ENCODE assay signal across 8 cellular contexts in the genomic region with DNA sequence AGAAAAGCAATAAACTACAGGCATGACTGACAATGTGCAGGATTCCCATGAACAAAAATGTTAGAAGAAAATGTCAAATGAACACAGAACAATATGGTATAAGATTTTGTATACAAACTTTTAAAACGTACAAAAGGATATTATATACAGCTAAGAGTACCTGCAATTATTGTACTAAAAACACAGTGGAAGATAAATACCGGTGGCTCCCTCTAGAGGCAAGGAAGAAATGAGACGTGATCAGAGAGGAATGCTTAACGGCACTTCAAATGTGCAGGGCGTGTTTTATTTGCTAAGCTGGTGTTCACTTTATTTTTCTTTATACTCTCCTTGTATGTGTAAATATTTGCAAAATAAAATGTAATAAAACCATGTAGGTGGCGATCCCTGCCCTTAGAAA.
DNase-seq lines count a peak whose midpoint lies in the region; ATAC-seq and TF ChIP-seq lines count a peak whose summit lies in the region.

No MANE protein-coding gene starts in this region.

- TF ChIP-seq EP300 in esophagus muscularis mucosa (IDR thresholded peaks at IDR 0.05) = no peak

- no peak overlapping the region for H4K91ac ChIP-seq in trophoblast cell (ENCODE audit: low read depth, low read length)

- H3K9ac ChIP-seq in trophoblast cell (ENCODE audit: low read length) = no peak overlapping the region

- H3K4ac ChIP-seq in trophoblast cell (ENCODE audit: low read depth, low read length) = no peak overlapping the region

- H2BK5ac ChIP-seq in trophoblast cell (ENCODE audit: low read depth, low read length, poor library complexity) = no peak overlapping the region

- POLR2A ChIA-PET in CD4-positive, alpha-beta T cell (lab: Charles Lee) = interaction anchor here (0.8 to 1.1 kb wide), 3 partner anchors 13 to 334 kb away, joined by 3 to 5 read pairs (median 3); no protein-coding TSS in a partner anchor

- no peak for TF ChIP-seq POLR2A in esophagus muscularis mucosa (IDR thresholded peaks at IDR 0.05; ENCODE audit: low read depth)

- no peaks in the 10 kb centered on the region for H3K36me3 Mint-ChIP-seq in CD4-positive, alpha-beta T cell (ENCODE audit: low read depth)

- no peak overlapping the region for H3K14ac ChIP-seq in trophoblast cell (ENCODE audit: low read length)

- H3K27ac ChIP-seq in CD4-positive, alpha-beta T cell (ENCODE audit: low read depth, low read length) = no peak overlapping the region
- H3K27ac ChIP-seq in esophagus muscularis mucosa (replicated peaks in 1 of 4) = no peak overlapping the region
- no peak overlapping the region for H3K27ac ChIP-seq in trophoblast cell (ENCODE audit: low read depth, low read length)

- H2AK5ac ChIP-seq in trophoblast cell (ENCODE audit: low read length) = no peak overlapping the region

- peak; percentile 95 for ATAC-seq in CD4-positive, alpha-beta T cell (ENCODE audit: poor library complexity)
- peak; percentile 30 for ATAC-seq in GM19351 (IDR thresholded peaks at IDR 0.05; ENCODE audit: unreplicated experiment)

- no peak overlapping the region for H3K4me3 Mint-ChIP-seq in CD4-positive, alpha-beta T cell

- DNase-seq in CD4-positive, alpha-beta T cell = peak in 7 of 10 experiments; percentile 8 to 34 (median 26)
- DNase-seq in NCI-H2029 treated with DMSO at 0.1 percent for 48 hours (lab: John Stamatoyannopoulos, UW) (peak; percentile 20), esophagus muscularis mucosa (ENCODE audit: extremely low spot score) (no peak), trophoblast cell (peak; percentile 36 to 86), GOT3 (lab: John Stamatoyannopoulos, UW) (no peak), cortex of kidney (lab: John Stamatoyannopoulos, UW) (no peak)
- peak; percentile 36 to 65 for DNase-seq in activated CD4-positive, alpha-beta T cell treated with anti-CD3 and anti-CD28 coated beads for 4 hours

- H3K36me3 ChIP-seq in esophagus muscularis mucosa (no peaks in the 10 kb centered on the region), trophoblast cell (ENCODE audit: control insufficient read depth in 1 of 2, insufficient read depth in 2 of 2, low read length in 2 of 2) (no peaks in the 10 kb centered on the region)

- H3K18ac ChIP-seq in trophoblast cell (ENCODE audit: low read length) = no peak overlapping the region

- H2BK120ac ChIP-seq in trophoblast cell (ENCODE audit: insufficient read depth, low read length, poor library complexity) = no peak overlapping the region

- peaks cover 5% of the 10 kb centered on the region for H3K4me1 Mint-ChIP-seq in CD4-positive, alpha-beta T cell (ENCODE audit: low read depth)

- TF ChIP-seq CTCF in CD4-positive, alpha-beta T cell (IDR thresholded peaks at IDR 0.05) = peak; percentile 75
- peak; percentile 39 to 51 (median 40) for TF ChIP-seq CTCF in esophagus muscularis mucosa (IDR thresholded peaks at IDR 0.05)

- H3K4me3 ChIP-seq in esophagus muscularis mucosa (no peak overlapping the region), trophoblast cell (ENCODE audit: low read depth, low read length) (no peak overlapping the region)

- CTCF ChIA-PET in CD4-positive, alpha-beta T cell (lab: Charles Lee) = interaction anchor here (0.5 to 3.7 kb wide), 38 partner anchors 11 to 356 kb away, joined by 3 to 23 read pairs (median 3); no protein-coding TSS in a partner anchor

- H3K4me1 ChIP-seq in esophagus muscularis mucosa (no peaks in the 10 kb centered on the region), trophoblast cell (ENCODE audit: control insufficient read depth in 1 of 2, insufficient read depth in 2 of 2, low read length in 2 of 2) (no peaks in the 10 kb centered on the region)

- no peak overlapping the region for H2BK12ac ChIP-seq in trophoblast cell (ENCODE audit: low read length)

- no peaks in the 10 kb centered on the region for H3K9me3 Mint-ChIP-seq in CD4-positive, alpha-beta T cell

- H3K9me3 ChIP-seq in CD4-positive, alpha-beta T cell (ENCODE audit: control insufficient read depth, low read length) = no peaks in the 10 kb centered on the region
- H3K9me3 ChIP-seq in esophagus muscularis mucosa (no peaks in the 10 kb centered on the region), trophoblast cell (ENCODE audit: insufficient read depth, low read depth, low read length) (no peaks in the 10 kb centered on the region)

- no peak overlapping the region for H3K27ac Mint-ChIP-seq in CD4-positive, alpha-beta T cell

- H3K27me3 ChIP-seq in CD4-positive, alpha-beta T cell (ENCODE audit: control insufficient read depth, insufficient read depth, low read length) = no peaks in the 10 kb centered on the region
- no peaks in the 10 kb centered on the region for H3K27me3 ChIP-seq in esophagus muscularis mucosa
- H3K27me3 ChIP-seq in trophoblast cell (ENCODE audit: insufficient read depth, low read length) = no peaks in the 10 kb centered on the region

- H3K4me2 ChIP-seq in trophoblast cell (ENCODE audit: low read length) = no peak overlapping the region

- no peak overlapping the region for H4K8ac ChIP-seq in trophoblast cell (ENCODE audit: low read depth, low read length)

- H4K12ac ChIP-seq in trophoblast cell (ENCODE audit: low read depth, low read length) = no peak overlapping the region

- no peaks in the 10 kb centered on the region for H3K79me2 ChIP-seq in trophoblast cell (ENCODE audit: control insufficient read depth, insufficient read depth, low read length, poor library complexity)

- H2AFZ ChIP-seq in trophoblast cell (ENCODE audit: insufficient read depth, low read length, poor library complexity) = no peak overlapping the region

- intact Hi-C loops in CD4-positive, alpha-beta T cell (cut with DNase I, micrococcal nuclease) = loop anchor here (1.0 to 10.0 kb wide), 7 partner anchors 193 to 747 kb away; a partner anchor contains a TSS
- intact Hi-C loops in esophagus muscularis mucosa (cut with DNase I) = no loop called here

- 53% methylated on average over 6 of the region's 6 CpGs for WGBS in esophagus muscularis mucosa
- no CpG with 5 or more reads among the region's 6 CpGs for WGBS in trophoblast cell (ENCODE audit: extremely low coverage, insufficient coverage, insufficient read length)

- no peak overlapping the region for H3K23ac ChIP-seq in trophoblast cell (ENCODE audit: low read length)

- no peaks in the 10 kb centered on the region for H3K27me3 Mint-ChIP-seq in CD4-positive, alpha-beta T cell

- no peaks in the 10 kb centered on the region for H3K79me1 ChIP-seq in trophoblast cell (ENCODE audit: low read length)

Comparison
In these comparisons a context has a peak if more than half of its experiments do, and no peak if none do; other contexts are left out.
1. DNase-seq: peak in CD4-positive, alpha-beta T cell (7 of 10), NCI-H2029 treated with DMSO at 0.1 percent for 48 hours (single experiment), activated CD4-positive, alpha-beta T cell treated with anti-CD3 and anti-CD28 coated beads for 4 hours (2 of 2) and trophoblast cell (2 of 2); none in esophagus muscularis mucosa (single experiment), GOT3 (single experiment) and cortex of kidney (single experiment).